8 cellular contexts compared by ENCODE assay signal in the genomic region with DNA sequence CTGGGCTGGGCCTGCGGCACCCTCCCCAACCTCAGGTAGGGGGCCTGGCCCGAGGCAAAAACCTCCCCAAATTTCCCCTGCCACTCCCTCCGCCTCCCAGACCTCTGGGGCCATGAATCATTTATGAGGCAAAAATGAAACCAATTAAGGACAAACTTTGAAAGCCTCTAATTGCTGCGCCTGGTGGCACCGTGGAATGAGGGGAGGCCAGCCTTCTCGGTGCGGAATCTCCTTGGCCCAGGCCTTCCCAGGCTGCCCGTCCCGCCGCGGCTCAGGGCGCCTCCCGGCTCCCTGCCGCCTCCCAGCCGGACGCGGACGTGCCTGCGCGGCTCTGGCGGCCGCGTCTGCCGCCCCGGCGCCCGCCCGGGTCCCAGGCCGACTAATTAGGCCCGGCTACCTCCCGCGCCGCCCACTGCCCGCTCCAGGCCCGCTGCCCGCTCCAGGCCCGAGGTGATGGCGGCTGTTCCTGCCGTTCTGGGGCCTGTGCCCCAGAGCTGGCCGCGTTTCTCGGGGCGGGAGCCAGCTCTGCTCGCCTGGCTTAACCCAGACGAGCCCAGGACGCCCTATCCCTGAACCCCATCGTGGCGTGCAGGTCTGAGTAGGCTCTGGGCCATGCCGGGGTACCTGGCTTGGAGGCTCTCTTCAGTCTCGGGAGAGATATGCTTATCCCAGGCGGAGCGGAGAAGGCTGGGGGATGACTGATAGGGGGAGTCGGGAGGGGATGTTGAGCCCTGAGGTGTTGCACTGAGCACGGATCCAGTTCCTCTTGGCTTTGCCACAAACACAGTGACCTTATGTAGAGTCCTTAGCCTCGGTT. TPM values are rescaled to one million over a fixed set of nuclear protein-coding genes. Genes with fewer than 3 reads are reported as not detected.
DNase-seq lines count a peak whose midpoint lies in the region; ATAC-seq, FAIRE-seq and TF ChIP-seq lines count a peak whose summit lies in the region.
"Had no signal": no experiment of that assay in that cellular context is flagged by ENCODE, and none has a peak within 500 bp of the region (broad histone marks: within the 10 kb centered on the region; RNA-seq: fewer than 3 reads in every experiment).

No MANE protein-coding gene starts in this region.

- H3K4me3 ChIP-seq in SJCRH30 (peak overlapping the region; percentile 44), breast epithelium (peak overlapping the region; percentile 52 to 71 (median 52)), HepG2 (replicated peaks in 1 of 3; ENCODE audit: insufficient read depth in 1 of 3, low read depth in 2 of 3, low read length in 3 of 3) (no peak overlapping the region)

- peak overlapping the region; percentile 84 to 93 for H3K4me3 Mint-ChIP-seq in stimulated activated naive B cell treated with anti-CD40 and anti-IgM and Interleukin-4, amounts not matched to agents 10 μg/mL and 1 μg/mL and 100 μg/mL, for 72 hours

- H3K9ac ChIP-seq in HepG2 (ENCODE audit: insufficient read depth, low read depth, low read length): no peak overlapping the region

- peaks cover 52% of the 10 kb centered on the region for H3K4me1 ChIP-seq in SJCRH30
- peaks cover 32 to 66% of the 10 kb centered on the region in 2 donors for H3K4me1 ChIP-seq in breast epithelium
- peaks cover 66% of the 10 kb centered on the region for H3K4me1 ChIP-seq in HepG2 (ENCODE audit: insufficient read depth, low read length)

- H3K27me3 ChIP-seq in SJCRH30: no peaks in the 10 kb centered on the region
- no peaks in the 10 kb centered on the region for H3K27me3 ChIP-seq in breast epithelium
- no peaks in the 10 kb centered on the region for H3K27me3 ChIP-seq in HepG2 (ENCODE audit: control insufficient read depth in 1 of 2, insufficient read depth in 2 of 2, low read length in 2 of 2)

- H3K9me3 ChIP-seq in SJCRH30 (replicated peaks) (no peaks in the 10 kb centered on the region), breast epithelium (no peaks in the 10 kb centered on the region), HepG2 (ENCODE audit: low read length) (no peaks in the 10 kb centered on the region)

- TF ChIP-seq CTCF in breast epithelium (IDR thresholded peaks at IDR 0.05) (no peak), HepG2 (CRISPR knock-in tag; IDR thresholded peaks at IDR 0.05) (no peak)

- CTCF ChIA-PET in HepG2 (lab: Yijun Ruan, JAX; ENCODE audit: low intra/inter-chr PET ratio, low total read pairs): no interaction called here

- peak overlapping the region; percentile 98 for H3K27ac Mint-ChIP-seq in stimulated activated naive B cell treated with anti-CD40 and anti-IgM and Interleukin-4, amounts not matched to agents 10 μg/mL and 1 μg/mL and 100 μg/mL, for 72 hours

- intact Hi-C loops in breast epithelium (cut with DNase I; ENCODE audit: low total_unique reads) (no loop called here), HepG2 (cut with micrococcal nuclease; ENCODE audit: unreplicated experiment) (no loop called here)

- H3K4me2 ChIP-seq in HepG2 (ENCODE audit: low read depth, low read length): no peak overlapping the region

- DNase-seq in SJCRH30 (peak; percentile 45 to 59), breast epithelium (ENCODE audit: low spot score in 2 of 2) (no peak), HepG2 (ENCODE audit: low spot score) (no peak), ureter (ENCODE audit: low spot score) (no peak), DMS114 treated with DMSO at 0.1 percent for 48 hours (lab: John Stamatoyannopoulos, UW; ENCODE audit: unreplicated experiment) (no peak)
- no peak for DNase-seq in stimulated activated naive B cell treated with anti-CD40 and anti-IgM and Interleukin-4, amounts not matched to agents 10 μg/mL and 1 μg/mL and 100 μg/mL, for 72 hours

- no peak for TF ChIP-seq POLR2A in breast epithelium (IDR thresholded peaks at IDR 0.05)
- TF ChIP-seq POLR2A in HepG2 (IDR thresholded peaks at IDR 0.05; ENCODE audit: insufficient read depth in 1 of 2, low read depth in 2 of 2, low read length in 2 of 2): no peak

- FAIRE-seq in HepG2 (lab: Jason Lieb, UNC): no peak
- FAIRE-seq: colon had no signal

- no TSS peak for BruUV-seq in HepG2 (replicated peaks; lab: Mats Ljungman, UMichigan)

- peaks cover 77 to 98% of the 10 kb centered on the region in 2 donors for H3K4me1 Mint-ChIP-seq in stimulated activated naive B cell treated with anti-CD40 and anti-IgM and Interleukin-4, amounts not matched to agents 10 μg/mL and 1 μg/mL and 100 μg/mL, for 72 hours

- H2AFZ ChIP-seq in HepG2 (ENCODE audit: low read length): no peak overlapping the region

- H4K20me1 ChIP-seq in HepG2 (ENCODE audit: insufficient read depth, low read length): peaks cover 80% of the 10 kb centered on the region

- ATAC-seq in GM19463 (IDR thresholded peaks at IDR 0.05; ENCODE audit: unreplicated experiment): peak; percentile 12
- ATAC-seq in HepG2: no peak
- ATAC-seq in stimulated activated naive B cell treated with anti-CD40 and anti-IgM and Interleukin-4, amounts not matched to agents 10 μg/mL and 1 μg/mL and 100 μg/mL, for 72 hours (replicated peaks): no peak

- peaks cover 94% of the 10 kb centered on the region for H3K79me2 ChIP-seq in HepG2 (ENCODE audit: insufficient read depth, low read length)

- TF ChIP-seq EP300 in HepG2 (IDR thresholded peaks at IDR 0.05; ENCODE audit: low read depth in 2 of 2, low read length in 2 of 2) (no peak), HepG2 (CRISPR knock-in tag; IDR thresholded peaks at IDR 0.05; ENCODE audit: borderline replicate concordance) (no peak)

- in situ Hi-C loops in HepG2 (cut with HindIII; ENCODE audit: extremely low pct_ligation_motif_present, low pct_unique_long_range_greater_than_20kb): no loop called here

- peak overlapping the region; percentile 74 for H3K27ac ChIP-seq in SJCRH30
- H3K27ac ChIP-seq in breast epithelium: peak overlapping the region; percentile 97
- H3K27ac ChIP-seq in HepG2 (ENCODE audit: extremely low read length, insufficient read depth, low read length): no peak overlapping the region

- H3K9me3 Mint-ChIP-seq in stimulated activated naive B cell treated with anti-CD40 and anti-IgM and Interleukin-4, amounts not matched to agents 10 μg/mL and 1 μg/mL and 100 μg/mL, for 72 hours: no peaks in the 10 kb centered on the region

- TF ChIP-seq RAD21 in HepG2 (CRISPR knock-in tag; IDR thresholded peaks at IDR 0.05): no peak

- peaks cover 4 to 36% of the 10 kb centered on the region in 2 donors for H3K36me3 Mint-ChIP-seq in stimulated activated naive B cell treated with anti-CD40 and anti-IgM and Interleukin-4, amounts not matched to agents 10 μg/mL and 1 μg/mL and 100 μg/mL, for 72 hours

- H3K27me3 Mint-ChIP-seq in stimulated activated naive B cell treated with anti-CD40 and anti-IgM and Interleukin-4, amounts not matched to agents 10 μg/mL and 1 μg/mL and 100 μg/mL, for 72 hours: no peaks in the 10 kb centered on the region

- WGBS in HepG2 (ENCODE audit: low lambda C conversion rate): 98% methylated on average over 40 of the region's 55 CpGs

- POLR2A ChIA-PET in HepG2 (lab: Yijun Ruan, JAX): interaction anchor here (1.4 kb wide), 1 partner anchor 13 kb away, joined by 3 read pairs; no protein-coding TSS in a partner anchor

- H3K36me3 ChIP-seq in SJCRH30: peaks cover 5% of the 10 kb centered on the region; the same call in 1 of the 2 replicates
- H3K36me3 ChIP-seq in breast epithelium: no peaks in the 10 kb centered on the region
- H3K36me3 ChIP-seq in HepG2 (replicated peaks in 1 of 2; ENCODE audit: control insufficient read depth in 1 of 2, insufficient read depth in 2 of 2, low read length in 2 of 2): peaks cover 5 to 19% of the 10 kb centered on the region in 2 experiments; a peak in 4 of 5 replicates

TF ChIP-seq in HepG2, 621 proteins besides CTCF, POLR2A, EP300 and RAD21:
- TF ChIP-seq AGO2 (optimal IDR thresholded peaks at IDR 0.05; ENCODE audit: low read depth, low read length): peak; percentile 54
- no peak for TF ChIP-seq ADNP (CRISPR knock-in tag; IDR thresholded peaks at IDR 0.05)
- TF ChIP-seq DPF2 (CRISPR knock-in tag; IDR thresholded peaks at IDR 0.05; ENCODE audit: borderline replicate concordance, low read depth): no peak

RNA-seq across cellular contexts. Expression of gene CXXC5, which starts 20.1 kb away (rescaled TPM):
- 76.8 and 81.4 TPM in 2 replicates for total RNA-seq in SJCRH30 (2014; rRNA removed; shearing (Covaris generic))
- 10 to 100 TPM; 33.9 to 66.9 (median 38.3) TPM for total RNA-seq in breast epithelium
- total RNA-seq in HepG2 (2016; rRNA removed; fragmentation: Illumina TruSeq; extraction: Trizol): 30.7 and 33.0 TPM in 2 replicates
- total RNA-seq in HepG2 (2016; cell fraction: cytosol; rRNA removed; fragmentation: Illumina TruSeq; extraction: Trizol; ENCODE audit: low read depth): 7.4 and 8.6 TPM in 2 replicates
- total RNA-seq in HepG2 (2016; cell fraction: insoluble cytoplasmic fraction; rRNA removed; fragmentation: Illumina TruSeq; extraction: Trizol): 30.5 and 33.5 TPM in 2 replicates
- 32.7 and 37.9 TPM in 2 replicates for total RNA-seq in HepG2 (2016; cell fraction: membrane; rRNA removed; fragmentation: Illumina TruSeq; extraction: Trizol)
- total RNA-seq in HepG2 (2016; cell fraction: nucleus; rRNA removed; fragmentation: Illumina TruSeq; extraction: Trizol): 17.6 and 21.1 TPM in 2 replicates
- 27.9 and 32.3 TPM in 2 replicates for polyA plus RNA-seq in HepG2 (2011; rRNA removed)
- polyA plus RNA-seq in HepG2 (2011; cell fraction: cytosol; rRNA removed): 20.7 and 35.7 TPM in 2 replicates
- 20.0 and 30.1 TPM in 2 replicates for polyA plus RNA-seq in HepG2 (2011; cell fraction: nucleus; rRNA removed)
- 21.9 and 26.2 TPM in 2 replicates for polyA plus RNA-seq in HepG2 (2012)
- 7.7 and 8.6 TPM in 2 replicates for polyA plus RNA-seq in HepG2 (2016; cell fraction: cytosol; fragmentation: Illumina TruSeq; extraction: Trizol; ENCODE audit: low read depth)
- polyA plus RNA-seq in HepG2 (2016; cell fraction: insoluble cytoplasmic fraction; fragmentation: Illumina TruSeq; extraction: Trizol; ENCODE audit: low read depth): 46.9 and 51.9 TPM in 2 replicates
- 30.1 and 31.3 TPM in 2 replicates for polyA plus RNA-seq in HepG2 (2016; cell fraction: membrane; fragmentation: Illumina TruSeq; extraction: Trizol; ENCODE audit: low read depth)
- 39.0 and 44.0 TPM in 2 replicates for polyA plus RNA-seq in HepG2 (2016; cell fraction: nucleus; fragmentation: Illumina TruSeq; extraction: Trizol; ENCODE audit: insufficient read depth, low read depth)
- 13.2 and 63.5 TPM in 2 replicates for polyA minus RNA-seq in HepG2 (2011; rRNA and poly(A)+ RNA removed; ENCODE audit: low replicate concordance)
- 26.9 and 37.6 TPM in 2 replicates for polyA minus RNA-seq in HepG2 (2011; cell fraction: cytosol; rRNA and poly(A)+ RNA removed)
- 18.7 and 20.6 TPM in 2 replicates for polyA minus RNA-seq in HepG2 (2011; cell fraction: nucleus; rRNA and poly(A)+ RNA removed)
- total RNA-seq in ureter: 28.7 TPM

Comparison
In these comparisons a context has a peak if more than half of its experiments do, and no peak if none do; other contexts are left out.
1. DNase-seq: peak in SJCRH30 (2 of 2); none in breast epithelium (0 of 2), HepG2 (single experiment), stimulated activated naive B cell treated with anti-CD40 and anti-IgM and Interleukin-4, amounts not matched to agents 10 μg/mL and 1 μg/mL and 100 μg/mL, for 72 hours (single experiment), ureter (single experiment) and DMS114 treated with DMSO at 0.1 percent for 48 hours (single experiment).
2. H3K4me3 ChIP-seq: peak in SJCRH30 (single experiment) and breast epithelium (3 of 3); none in HepG2 (0 of 3).